8 cellular contexts compared by ENCODE assay signal in the genomic region with DNA sequence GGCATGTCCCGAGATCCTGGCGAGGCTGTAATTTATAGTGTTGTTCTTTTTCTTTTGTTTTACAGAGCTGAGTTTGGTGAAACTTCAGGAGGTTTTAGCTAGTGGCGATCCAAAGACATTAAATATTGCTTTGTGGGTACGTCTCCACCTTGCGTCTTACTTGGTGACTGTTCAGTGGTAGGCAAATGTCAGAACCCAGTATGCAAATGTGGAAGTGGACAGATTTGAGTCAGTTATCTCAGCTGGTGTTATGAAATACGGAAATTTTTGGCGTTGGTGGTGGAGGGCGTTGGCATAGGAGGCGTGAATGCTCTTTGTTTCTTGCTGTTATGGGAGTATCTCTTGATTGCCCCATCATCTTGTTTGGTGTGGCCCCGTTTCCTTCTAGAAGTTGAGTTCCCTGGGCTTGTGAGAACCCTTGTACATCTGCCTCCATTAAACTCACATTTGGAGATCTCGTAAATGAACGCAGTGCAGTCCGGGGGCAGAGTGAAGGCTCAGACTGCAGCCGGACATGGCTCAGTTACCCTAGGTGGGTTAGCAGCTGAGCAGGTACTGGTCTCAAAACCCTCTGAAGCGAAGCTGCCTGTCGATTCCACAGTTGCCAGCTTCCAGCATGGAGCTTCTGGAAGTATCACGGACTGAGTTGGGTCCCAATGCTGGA. TPM values are rescaled to one million over a fixed set of nuclear protein-coding genes. Genes with fewer than 3 reads are reported as not detected.
A peak's percentile ranks its signal among the peaks of the same experiment; 100 is the strongest.
DNase-seq lines count a peak whose midpoint lies in the region; ATAC-seq and TF ChIP-seq lines count a peak whose summit lies in the region.

No MANE protein-coding gene starts in this region.

- no peak for TF ChIP-seq POLR2A in sigmoid colon (IDR thresholded peaks at IDR 0.05)

- H3K27ac ChIP-seq in OCI-LY1 (ENCODE audit: low read depth, low read length, poor library complexity, severe bottlenecking) (peak overlapping the region; percentile 100), sigmoid colon (no peak overlapping the region)

- H3K9me3 ChIP-seq in OCI-LY1 (ENCODE audit: low read length): no peaks in the 10 kb centered on the region
- H3K9me3 ChIP-seq in sigmoid colon: no peaks in the 10 kb centered on the region

- H2AFZ ChIP-seq in OCI-LY1 (ENCODE audit: low read length): no peak overlapping the region

- 64 to 67% methylated on average over 17 of the region's 17 CpGs for WGBS in sigmoid colon, 2 donors

- H3K79me2 ChIP-seq in OCI-LY1 (ENCODE audit: insufficient read depth, low read length): peaks cover 70% of the 10 kb centered on the region

- ATAC-seq in GM18517 (IDR thresholded peaks at IDR 0.05; ENCODE audit: unreplicated experiment) (peak; percentile 65), HG02623 (IDR thresholded peaks at IDR 0.05; ENCODE audit: unreplicated experiment) (peak; percentile 67), left ventricle myocardium superior (peak; percentile 57)

- TF ChIP-seq CTCF in OCI-LY1 (IDR thresholded peaks at IDR 0.05; ENCODE audit: low read length) (peak; percentile 36; the same call in 1 of the 2 replicates), sigmoid colon (IDR thresholded peaks at IDR 0.05) (no peak)

- H3K36me3 ChIP-seq in OCI-LY1 (ENCODE audit: insufficient read depth, low read length) (peaks cover 2% of the 10 kb centered on the region; the same call in 1 of the 2 replicates), sigmoid colon (no peaks in the 10 kb centered on the region)

- no peaks in the 10 kb centered on the region for H3K27me3 ChIP-seq in OCI-LY1 (ENCODE audit: insufficient read depth, low read length)
- H3K27me3 ChIP-seq in sigmoid colon: no peaks in the 10 kb centered on the region

- H3K4me1 ChIP-seq in OCI-LY1 (ENCODE audit: insufficient read depth, low read length, severe bottlenecking): peaks cover 100% of the 10 kb centered on the region
- peaks cover 0 to 22% (median 11%) of the 10 kb centered on the region in 4 donors for H3K4me1 ChIP-seq in sigmoid colon

- in situ Hi-C loops in ACHN (cut with HindIII; ENCODE audit: low pct_ligation_motif_present, low pct_unique_long_range_greater_than_20kb, low sequenced_read_pairs): no loop called here

- H3F3A ChIP-seq in OCI-LY1 (ENCODE audit: insufficient read depth, low read length): peaks cover 22% of the 10 kb centered on the region; the same call in 1 of the 2 replicates

- DNase-seq in left ventricle myocardium superior (no peak), sigmoid colon (no peak), NCI-H2171 (lab: John Stamatoyannopoulos, UW) (no peak), ACHN (no peak), NCI-H1417 treated with DMSO at 0.1 percent for 48 hours (lab: John Stamatoyannopoulos, UW) (no peak)

- intact Hi-C loops in left ventricle myocardium superior (cut with micrococcal nuclease): no loop called here
- intact Hi-C loops in sigmoid colon (cut with DNase I): no loop called here

- H3K9me2 ChIP-seq in OCI-LY1 (ENCODE audit: low read depth, low read length): no peaks in the 10 kb centered on the region

- peak overlapping the region; percentile 60 for H3K4me3 ChIP-seq in OCI-LY1 (ENCODE audit: low read depth, low read length, poor library complexity, severe bottlenecking)
- no peak overlapping the region for H3K4me3 ChIP-seq in sigmoid colon

- H4K20me1 ChIP-seq in OCI-LY1 (ENCODE audit: insufficient read depth, low read length): no peaks in the 10 kb centered on the region

- peak overlapping the region; percentile 73 for H3K4me2 ChIP-seq in OCI-LY1 (ENCODE audit: low read length)

- peak overlapping the region; percentile 90 for H3K9ac ChIP-seq in OCI-LY1 (ENCODE audit: low read length)

- no peak for TF ChIP-seq EP300 in sigmoid colon (IDR thresholded peaks at IDR 0.05)

RNA-seq across cellular contexts. Expression of a gene that starts 39.9 kb away (rescaled TPM):
- 7.1 TPM for total RNA-seq in left ventricle myocardium superior
- total RNA-seq in sigmoid colon: 10 to 100 TPM in 3 of 4 donors, 1 to 10 TPM in 1; 7.9 to 12.2 (median 10.3) TPM
- 10 to 100 TPM in 1 of 3 donors, 1 to 10 TPM in 2; 2.4 to 23.3 (median 5.3) TPM for polyA plus RNA-seq in sigmoid colon
